Comparison of ENCODE assay signal across 1 cellular context in the genomic region with DNA sequence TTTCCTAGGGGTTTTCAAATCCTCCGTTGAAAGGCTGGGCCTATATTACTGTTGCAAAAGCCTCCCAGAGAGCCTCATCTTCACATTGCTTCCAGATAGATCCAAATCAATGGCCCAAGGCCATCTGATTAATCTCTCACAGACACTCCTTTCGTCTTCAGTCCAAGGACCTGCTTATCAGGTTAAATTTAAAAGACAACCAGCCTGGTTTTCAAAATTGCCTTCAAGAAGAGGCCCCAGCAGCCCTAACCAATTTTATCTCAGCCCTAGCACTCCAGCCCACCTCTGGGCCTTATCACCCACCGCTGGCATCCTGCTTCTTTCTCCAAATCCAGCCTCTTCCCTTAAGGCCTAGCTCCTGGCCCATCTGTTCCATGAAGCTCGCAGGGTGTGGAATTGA.
TF ChIP-seq lines count a peak whose summit lies in the region.

No MANE protein-coding gene starts in this region.

TF ChIP-seq in K562, 482 proteins besides CTCF, POLR2A, EP300 and RAD21 (continued from another document and continues in another):
- TF ChIP-seq ZNF408 (CRISPR knock-in tag; IDR thresholded peaks at IDR 0.05; ENCODE audit: low read depth) (no peak), MYNN (IDR thresholded peaks at IDR 0.05) (peak; percentile 66; the same call in 1 of the 2 replicates), MYNN (CRISPR knock-in tag; IDR thresholded peaks at IDR 0.05) (no peak), ZNF324 (CRISPR knock-in tag; IDR thresholded peaks at IDR 0.05) (no peak), MCM5 (IDR thresholded peaks at IDR 0.05; ENCODE audit: low read depth) (no peak), DPF2 (IDR thresholded peaks at IDR 0.05) (peak; percentile 88), JUND (IDR thresholded peaks at IDR 0.05; ENCODE audit: borderline replicate concordance, low read depth, low read length) (0 out of 2 replicates have a peak, but pooled peaks have one; percentile 20), JUND (tag; IDR thresholded peaks at IDR 0.05; ENCODE audit: borderline replicate concordance, low read depth, low read length) (no peak; the same call in 2 of the 3 replicates), CCNT2 (IDR thresholded peaks at IDR 0.05; ENCODE audit: borderline replicate concordance, extremely low read depth, insufficient read length, low read depth, low read length) (no peak), WHSC1 (IDR thresholded peaks at IDR 0.05; ENCODE audit: low read length) (no peak), ETV5 (CRISPR knock-in tag; IDR thresholded peaks at IDR 0.05; ENCODE audit: low read depth) (no peak), HLTF (IDR thresholded peaks at IDR 0.05) (no peak), SRSF3 (IDR thresholded peaks at IDR 0.05; ENCODE audit: insufficient read depth, low read length) (no peak), ARNT (IDR thresholded peaks at IDR 0.05) (peak; percentile 18 to 29; a peak in 1 of 4 replicates), MBD2 (IDR thresholded peaks at IDR 0.05; ENCODE audit: borderline replicate concordance, low read depth) (no peak), TEAD4 (IDR thresholded peaks at IDR 0.05; ENCODE audit: low read length) (peak; percentile 87), TEAD4 (CRISPR knock-in tag; IDR thresholded peaks at IDR 0.05; ENCODE audit: borderline replicate concordance) (no peak), DACH1 (IDR thresholded peaks at IDR 0.05; ENCODE audit: partially characterized antibody) (peak; percentile 33), ZNF239 (CRISPR knock-in tag; IDR thresholded peaks at IDR 0.05) (no peak), ZBTB17 (CRISPR knock-in tag; IDR thresholded peaks at IDR 0.05) (no peak), KHSRP (IDR thresholded peaks at IDR 0.05) (no peak), XRCC5 (IDR thresholded peaks at IDR 0.05; ENCODE audit: low read depth, low read length) (no peak), NR2C2 (CRISPR knock-in tag; IDR thresholded peaks at IDR 0.05) (no peak), NR2C2 (tag; IDR thresholded peaks at IDR 0.05) (no peak), SP2 (IDR thresholded peaks at IDR 0.05; ENCODE audit: extremely low read depth, low read depth, low read length, poor library complexity, severe bottlenecking) (no peak), CBX1 (IDR thresholded peaks at IDR 0.05; ENCODE audit: low read depth) (no peak), KDM1A (IDR thresholded peaks at IDR 0.05) (peak; percentile 11 to 38; a peak in 3 of 4 replicates), FOXA1 (IDR thresholded peaks at IDR 0.05; ENCODE audit: borderline replicate concordance) (no peak), SMAD1 (IDR thresholded peaks at IDR 0.05; ENCODE audit: low read depth, low read length, partially characterized antibody) (no peak), NONO (IDR thresholded peaks at IDR 0.05; ENCODE audit: low read depth in 2 of 2, low read length in 1 of 2) (no peak), BDP1 (IDR thresholded peaks at IDR 0.05; ENCODE audit: insufficient read depth, insufficient read length) (no peak), GABPB1 (CRISPR knock-in tag; IDR thresholded peaks at IDR 0.05) (no peak), SP1 (CRISPR knock-in tag; IDR thresholded peaks at IDR 0.05) (no peak), ZNF445 (CRISPR knock-in tag; IDR thresholded peaks at IDR 0.05; ENCODE audit: low read depth) (no peak), TAF7 (tag; IDR thresholded peaks at IDR 0.05) (no peak), TBL1XR1 (IDR thresholded peaks at IDR 0.05; ENCODE audit: low read length in 2 of 2) (peak; percentile 55 to 79; a peak in 1 of 4 replicates), HMGN3 (IDR thresholded peaks at IDR 0.05; ENCODE audit: borderline replicate concordance, extremely low read depth, insufficient read length, low read depth, low read length) (no peak), CCAR2 (IDR thresholded peaks at IDR 0.05; ENCODE audit: low read depth, low read length) (no peak), ZNF57 (CRISPR knock-in tag; IDR thresholded peaks at IDR 0.05) (no peak), CBX2 (IDR thresholded peaks at IDR 0.05; ENCODE audit: insufficient read depth, low read length, poor library complexity, severe bottlenecking) (no peak), ZNF124 (CRISPR knock-in tag; IDR thresholded peaks at IDR 0.05) (no peak)
- TF ChIP-seq, protein P1, sequence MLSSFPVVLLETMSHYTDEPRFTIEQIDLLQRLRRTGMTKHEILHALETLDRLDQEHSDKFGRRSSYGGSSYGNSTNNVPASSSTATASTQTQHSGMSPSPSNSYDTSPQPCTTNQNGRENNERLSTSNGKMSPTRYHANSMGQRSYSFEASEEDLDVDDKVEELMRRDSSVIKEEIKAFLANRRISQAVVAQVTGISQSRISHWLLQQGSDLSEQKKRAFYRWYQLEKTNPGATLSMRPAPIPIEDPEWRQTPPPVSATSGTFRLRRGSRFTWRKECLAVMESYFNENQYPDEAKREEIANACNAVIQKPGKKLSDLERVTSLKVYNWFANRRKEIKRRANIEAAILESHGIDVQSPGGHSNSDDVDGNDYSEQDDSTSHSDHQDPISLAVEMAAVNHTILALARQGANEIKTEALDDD (IDR thresholded peaks at IDR 0.05), result peak; percentile 79
- TF ChIP-seq, protein P2, sequence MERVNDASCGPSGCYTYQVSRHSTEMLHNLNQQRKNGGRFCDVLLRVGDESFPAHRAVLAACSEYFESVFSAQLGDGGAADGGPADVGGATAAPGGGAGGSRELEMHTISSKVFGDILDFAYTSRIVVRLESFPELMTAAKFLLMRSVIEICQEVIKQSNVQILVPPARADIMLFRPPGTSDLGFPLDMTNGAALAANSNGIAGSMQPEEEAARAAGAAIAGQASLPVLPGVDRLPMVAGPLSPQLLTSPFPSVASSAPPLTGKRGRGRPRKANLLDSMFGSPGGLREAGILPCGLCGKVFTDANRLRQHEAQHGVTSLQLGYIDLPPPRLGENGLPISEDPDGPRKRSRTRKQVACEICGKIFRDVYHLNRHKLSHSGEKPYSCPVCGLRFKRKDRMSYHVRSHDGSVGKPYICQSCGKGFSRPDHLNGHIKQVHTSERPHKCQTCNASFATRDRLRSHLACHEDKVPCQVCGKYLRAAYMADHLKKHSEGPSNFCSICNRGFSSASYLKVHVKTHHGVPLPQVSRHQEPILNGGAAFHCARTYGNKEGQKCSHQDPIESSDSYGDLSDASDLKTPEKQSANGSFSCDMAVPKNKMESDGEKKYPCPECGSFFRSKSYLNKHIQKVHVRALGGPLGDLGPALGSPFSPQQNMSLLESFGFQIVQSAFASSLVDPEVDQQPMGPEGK (CRISPR knock-in tag; IDR thresholded peaks at IDR 0.05; ENCODE audit: borderline replicate concordance), result no peak
- TF ChIP-seq, protein P3, sequence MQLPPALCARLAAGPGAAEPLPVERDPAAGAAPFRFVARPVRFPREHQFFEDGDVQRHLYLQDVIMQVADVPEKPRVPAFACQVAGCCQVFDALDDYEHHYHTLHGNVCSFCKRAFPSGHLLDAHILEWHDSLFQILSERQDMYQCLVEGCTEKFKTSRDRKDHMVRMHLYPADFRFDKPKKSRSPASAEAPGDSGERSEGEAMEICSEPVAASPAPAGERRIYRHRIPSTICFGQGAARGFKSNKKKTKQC (CRISPR knock-in tag; IDR thresholded peaks at IDR 0.05), result no peak
- TF ChIP-seq, protein P4, sequence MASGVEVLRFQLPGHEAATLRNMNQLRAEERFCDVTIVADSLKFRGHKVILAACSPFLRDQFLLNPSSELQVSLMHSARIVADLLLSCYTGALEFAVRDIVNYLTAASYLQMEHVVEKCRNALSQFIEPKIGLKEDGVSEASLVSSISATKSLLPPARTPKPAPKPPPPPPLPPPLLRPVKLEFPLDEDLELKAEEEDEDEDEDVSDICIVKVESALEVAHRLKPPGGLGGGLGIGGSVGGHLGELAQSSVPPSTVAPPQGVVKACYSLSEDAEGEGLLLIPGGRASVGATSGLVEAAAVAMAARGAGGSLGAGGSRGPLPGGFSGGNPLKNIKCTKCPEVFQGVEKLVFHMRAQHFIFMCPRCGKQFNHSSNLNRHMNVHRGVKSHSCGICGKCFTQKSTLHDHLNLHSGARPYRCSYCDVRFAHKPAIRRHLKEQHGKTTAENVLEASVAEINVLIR (CRISPR knock-in tag; IDR thresholded peaks at IDR 0.05), result no peak
- TF ChIP-seq, protein P5, sequence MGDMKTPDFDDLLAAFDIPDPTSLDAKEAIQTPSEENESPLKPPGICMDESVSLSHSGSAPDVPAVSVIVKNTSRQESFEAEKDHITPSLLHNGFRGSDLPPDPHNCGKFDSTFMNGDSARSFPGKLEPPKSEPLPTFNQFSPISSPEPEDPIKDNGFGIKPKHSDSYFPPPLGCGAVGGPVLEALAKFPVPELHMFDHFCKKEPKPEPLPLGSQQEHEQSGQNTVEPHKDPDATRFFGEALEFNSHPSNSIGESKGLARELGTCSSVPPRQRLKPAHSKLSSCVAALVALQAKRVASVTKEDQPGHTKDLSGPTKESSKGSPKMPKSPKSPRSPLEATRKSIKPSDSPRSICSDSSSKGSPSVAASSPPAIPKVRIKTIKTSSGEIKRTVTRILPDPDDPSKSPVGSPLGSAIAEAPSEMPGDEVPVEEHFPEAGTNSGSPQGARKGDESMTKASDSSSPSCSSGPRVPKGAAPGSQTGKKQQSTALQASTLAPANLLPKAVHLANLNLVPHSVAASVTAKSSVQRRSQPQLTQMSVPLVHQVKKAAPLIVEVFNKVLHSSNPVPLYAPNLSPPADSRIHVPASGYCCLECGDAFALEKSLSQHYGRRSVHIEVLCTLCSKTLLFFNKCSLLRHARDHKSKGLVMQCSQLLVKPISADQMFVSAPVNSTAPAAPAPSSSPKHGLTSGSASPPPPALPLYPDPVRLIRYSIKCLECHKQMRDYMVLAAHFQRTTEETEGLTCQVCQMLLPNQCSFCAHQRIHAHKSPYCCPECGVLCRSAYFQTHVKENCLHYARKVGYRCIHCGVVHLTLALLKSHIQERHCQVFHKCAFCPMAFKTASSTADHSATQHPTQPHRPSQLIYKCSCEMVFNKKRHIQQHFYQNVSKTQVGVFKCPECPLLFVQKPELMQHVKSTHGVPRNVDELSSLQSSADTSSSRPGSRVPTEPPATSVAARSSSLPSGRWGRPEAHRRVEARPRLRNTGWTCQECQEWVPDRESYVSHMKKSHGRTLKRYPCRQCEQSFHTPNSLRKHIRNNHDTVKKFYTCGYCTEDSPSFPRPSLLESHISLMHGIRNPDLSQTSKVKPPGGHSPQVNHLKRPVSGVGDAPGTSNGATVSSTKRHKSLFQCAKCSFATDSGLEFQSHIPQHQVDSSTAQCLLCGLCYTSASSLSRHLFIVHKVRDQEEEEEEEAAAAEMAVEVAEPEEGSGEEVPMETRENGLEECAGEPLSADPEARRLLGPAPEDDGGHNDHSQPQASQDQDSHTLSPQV (IDR thresholded peaks at IDR 0.05), result peak; percentile 64
- TF ChIP-seq, protein P6, sequence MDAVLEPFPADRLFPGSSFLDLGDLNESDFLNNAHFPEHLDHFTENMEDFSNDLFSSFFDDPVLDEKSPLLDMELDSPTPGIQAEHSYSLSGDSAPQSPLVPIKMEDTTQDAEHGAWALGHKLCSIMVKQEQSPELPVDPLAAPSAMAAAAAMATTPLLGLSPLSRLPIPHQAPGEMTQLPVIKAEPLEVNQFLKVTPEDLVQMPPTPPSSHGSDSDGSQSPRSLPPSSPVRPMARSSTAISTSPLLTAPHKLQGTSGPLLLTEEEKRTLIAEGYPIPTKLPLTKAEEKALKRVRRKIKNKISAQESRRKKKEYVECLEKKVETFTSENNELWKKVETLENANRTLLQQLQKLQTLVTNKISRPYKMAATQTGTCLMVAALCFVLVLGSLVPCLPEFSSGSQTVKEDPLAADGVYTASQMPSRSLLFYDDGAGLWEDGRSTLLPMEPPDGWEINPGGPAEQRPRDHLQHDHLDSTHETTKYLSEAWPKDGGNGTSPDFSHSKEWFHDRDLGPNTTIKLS (IDR thresholded peaks at IDR 0.05; ENCODE audit: borderline replicate concordance, low read depth), result no peak
- TF ChIP-seq, protein P7, sequence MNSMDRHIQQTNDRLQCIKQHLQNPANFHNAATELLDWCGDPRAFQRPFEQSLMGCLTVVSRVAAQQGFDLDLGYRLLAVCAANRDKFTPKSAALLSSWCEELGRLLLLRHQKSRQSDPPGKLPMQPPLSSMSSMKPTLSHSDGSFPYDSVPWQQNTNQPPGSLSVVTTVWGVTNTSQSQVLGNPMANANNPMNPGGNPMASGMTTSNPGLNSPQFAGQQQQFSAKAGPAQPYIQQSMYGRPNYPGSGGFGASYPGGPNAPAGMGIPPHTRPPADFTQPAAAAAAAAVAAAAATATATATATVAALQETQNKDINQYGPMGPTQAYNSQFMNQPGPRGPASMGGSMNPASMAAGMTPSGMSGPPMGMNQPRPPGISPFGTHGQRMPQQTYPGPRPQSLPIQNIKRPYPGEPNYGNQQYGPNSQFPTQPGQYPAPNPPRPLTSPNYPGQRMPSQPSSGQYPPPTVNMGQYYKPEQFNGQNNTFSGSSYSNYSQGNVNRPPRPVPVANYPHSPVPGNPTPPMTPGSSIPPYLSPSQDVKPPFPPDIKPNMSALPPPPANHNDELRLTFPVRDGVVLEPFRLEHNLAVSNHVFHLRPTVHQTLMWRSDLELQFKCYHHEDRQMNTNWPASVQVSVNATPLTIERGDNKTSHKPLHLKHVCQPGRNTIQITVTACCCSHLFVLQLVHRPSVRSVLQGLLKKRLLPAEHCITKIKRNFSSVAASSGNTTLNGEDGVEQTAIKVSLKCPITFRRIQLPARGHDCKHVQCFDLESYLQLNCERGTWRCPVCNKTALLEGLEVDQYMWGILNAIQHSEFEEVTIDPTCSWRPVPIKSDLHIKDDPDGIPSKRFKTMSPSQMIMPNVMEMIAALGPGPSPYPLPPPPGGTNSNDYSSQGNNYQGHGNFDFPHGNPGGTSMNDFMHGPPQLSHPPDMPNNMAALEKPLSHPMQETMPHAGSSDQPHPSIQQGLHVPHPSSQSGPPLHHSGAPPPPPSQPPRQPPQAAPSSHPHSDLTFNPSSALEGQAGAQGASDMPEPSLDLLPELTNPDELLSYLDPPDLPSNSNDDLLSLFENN (IDR thresholded peaks at IDR 0.05; ENCODE audit: low read depth in 2 of 2, low read length in 2 of 2), result 0 out of 4 replicates have a peak, but pooled peaks of 1 of the 2 experiments have one; percentile 38
- TF ChIP-seq, protein P8, sequence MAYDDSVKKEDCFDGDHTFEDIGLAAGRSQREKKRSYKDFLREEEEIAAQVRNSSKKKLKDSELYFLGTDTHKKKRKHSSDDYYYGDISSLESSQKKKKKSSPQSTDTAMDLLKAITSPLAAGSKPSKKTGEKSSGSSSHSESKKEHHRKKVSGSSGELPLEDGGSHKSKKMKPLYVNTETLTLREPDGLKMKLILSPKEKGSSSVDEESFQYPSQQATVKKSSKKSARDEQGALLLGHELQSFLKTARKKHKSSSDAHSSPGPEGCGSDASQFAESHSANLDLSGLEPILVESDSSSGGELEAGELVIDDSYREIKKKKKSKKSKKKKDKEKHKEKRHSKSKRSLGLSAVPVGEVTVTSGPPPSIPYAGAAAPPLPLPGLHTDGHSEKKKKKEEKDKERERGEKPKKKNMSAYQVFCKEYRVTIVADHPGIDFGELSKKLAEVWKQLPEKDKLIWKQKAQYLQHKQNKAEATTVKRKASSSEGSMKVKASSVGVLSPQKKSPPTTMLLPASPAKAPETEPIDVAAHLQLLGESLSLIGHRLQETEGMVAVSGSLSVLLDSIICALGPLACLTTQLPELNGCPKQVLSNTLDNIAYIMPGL (CRISPR knock-in tag; IDR thresholded peaks at IDR 0.05), result no peak
- TF ChIP-seq, protein P9, sequence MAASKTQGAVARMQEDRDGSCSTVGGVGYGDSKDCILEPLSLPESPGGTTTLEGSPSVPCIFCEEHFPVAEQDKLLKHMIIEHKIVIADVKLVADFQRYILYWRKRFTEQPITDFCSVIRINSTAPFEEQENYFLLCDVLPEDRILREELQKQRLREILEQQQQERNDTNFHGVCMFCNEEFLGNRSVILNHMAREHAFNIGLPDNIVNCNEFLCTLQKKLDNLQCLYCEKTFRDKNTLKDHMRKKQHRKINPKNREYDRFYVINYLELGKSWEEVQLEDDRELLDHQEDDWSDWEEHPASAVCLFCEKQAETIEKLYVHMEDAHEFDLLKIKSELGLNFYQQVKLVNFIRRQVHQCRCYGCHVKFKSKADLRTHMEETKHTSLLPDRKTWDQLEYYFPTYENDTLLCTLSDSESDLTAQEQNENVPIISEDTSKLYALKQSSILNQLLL (CRISPR knock-in tag; IDR thresholded peaks at IDR 0.05; ENCODE audit: borderline replicate concordance), result no peak
